In the genomic region with DNA sequence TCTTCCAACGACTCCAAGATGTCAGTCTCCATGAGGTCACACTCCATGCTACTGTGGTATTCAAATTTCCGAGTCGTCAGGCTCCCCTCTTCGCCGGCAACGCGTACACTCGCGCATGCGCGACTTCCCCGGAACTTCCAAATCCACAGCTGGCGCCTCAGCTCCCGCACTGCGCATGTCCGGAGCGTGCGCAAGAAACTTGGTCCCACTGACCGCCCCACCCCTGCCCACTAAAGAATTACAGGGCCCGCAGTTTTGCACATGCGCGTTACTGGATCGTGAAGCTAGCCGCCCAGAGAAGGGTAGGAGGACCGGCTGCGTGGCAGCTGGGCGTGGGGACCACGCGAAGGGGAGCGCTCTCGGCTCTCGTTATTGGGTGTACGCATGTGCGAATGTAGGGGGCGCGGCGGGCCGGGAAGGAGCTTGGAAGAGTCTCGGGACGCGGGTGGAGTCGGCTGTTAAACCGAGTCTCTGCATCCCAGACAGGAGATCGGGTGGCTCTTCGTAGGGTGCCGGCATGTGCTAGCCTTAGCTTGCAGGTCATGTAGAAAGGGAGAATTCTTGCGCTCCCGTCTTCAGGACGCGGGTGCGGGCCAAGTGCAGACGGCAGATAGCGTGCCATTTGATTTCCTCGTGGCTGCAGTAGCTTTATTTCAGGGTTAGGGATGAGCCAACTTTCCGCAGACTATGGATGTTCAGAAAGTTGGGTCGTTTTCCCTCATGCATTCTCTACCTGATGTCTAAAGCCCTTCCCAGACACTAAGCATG, we compare ENCODE assay signal across 8 cellular contexts. TPM values are rescaled to one million over a fixed set of nuclear protein-coding genes. Genes with fewer than 3 reads are reported as not detected.
A peak's percentile ranks its signal among the peaks of the same experiment; 100 is the strongest.
DNase-seq lines count a peak whose midpoint lies in the region; ATAC-seq and TF ChIP-seq lines count a peak whose summit lies in the region.

FAM98A (minus strand) TSS at position 125 of the 768 bp plus-strand sequence; CDS start at position 47, 78 bp downstream.

- peak within 1 kb of the TSS; percentile 97 for H3K4me3 Mint-ChIP-seq in natural killer cell treated with Interleukin-12 subunit alpha and Interleukin-12 subunit beta and Interleukin-15 and Interleukin-18, amount 100 ng/mL, for 72 hours

- peak; percentile 90 for DNase-seq in H7
- peak; percentile 98 for DNase-seq in M059J (ENCODE audit: low read depth)
- DNase-seq in SHP77 (lab: John Stamatoyannopoulos, UW): peak; percentile 98
- peak; percentile 99 for DNase-seq in activated effector memory CD4-positive, alpha-beta T cell treated with Interleukin-2 at 50 U/mL for 16 hours
- DNase-seq in fibroblast of pulmonary artery (ENCODE audit: low read depth): peak; percentile 100
- DNase-seq in natural killer cell treated with Interleukin-12 subunit alpha and Interleukin-12 subunit beta and Interleukin-15 and Interleukin-18, amount 100 ng/mL, for 72 hours (ENCODE audit: low spot score): peak; percentile 98
- DNase-seq in stimulated activated naive CD8-positive, alpha-beta T cell treated with anti-CD3 and anti-CD28 coated beads, Interleukin-15, Interleukin-2, amounts not matched to agents 100 U/mL and 50 U/mL, for 24 hours: peak; percentile 99

- ATAC-seq in natural killer cell treated with Interleukin-12 subunit alpha and Interleukin-12 subunit beta and Interleukin-15 and Interleukin-18, amount 100 ng/mL, for 72 hours: peak; percentile 98 to 99
- ATAC-seq in stimulated activated naive CD8-positive, alpha-beta T cell treated with anti-CD3 and anti-CD28 coated beads, Interleukin-15, Interleukin-2, amounts not matched to agents 100 U/mL and 50 U/mL, for 24 hours: peak; percentile 95

- peaks cover 12% of the 10 kb centered on the region for H3K4me1 ChIP-seq in ES-I3 (ENCODE audit: insufficient read depth, low read length)

- H3K4me3 ChIP-seq in H7 (ENCODE audit: insufficient read depth, low read depth, low read length) (peak within 1 kb of the TSS; percentile 95), fibroblast of pulmonary artery (replicated peaks; ENCODE audit: low read depth, low read length) (peak within 1 kb of the TSS; percentile 96)

- H3K27ac Mint-ChIP-seq in natural killer cell treated with Interleukin-12 subunit alpha and Interleukin-12 subunit beta and Interleukin-15 and Interleukin-18, amount 100 ng/mL, for 72 hours: peak within 1 kb of the TSS; percentile 82 to 91

- H3K9ac ChIP-seq in ES-I3 (ENCODE audit: low read depth, low read length): peak within 1 kb of the TSS; percentile 75

- H3K27me3 ChIP-seq in H7 (ENCODE audit: control insufficient read depth, insufficient read depth, low read length): no peaks in the 10 kb centered on the region

- H3K9me3 Mint-ChIP-seq in natural killer cell treated with Interleukin-12 subunit alpha and Interleukin-12 subunit beta and Interleukin-15 and Interleukin-18, amount 100 ng/mL, for 72 hours: no peaks in the 10 kb centered on the region

- TF ChIP-seq CTCF in fibroblast of pulmonary artery (IDR thresholded peaks at IDR 0.05; ENCODE audit: low read length, missing control alignments): peak; percentile 8

- H3K4me1 Mint-ChIP-seq in natural killer cell treated with Interleukin-12 subunit alpha and Interleukin-12 subunit beta and Interleukin-15 and Interleukin-18, amount 100 ng/mL, for 72 hours (ENCODE audit: low read depth in 2 of 2): peaks cover 15 to 37% of the 10 kb centered on the region in 2 donors

- no peaks in the 10 kb centered on the region for H3K36me3 ChIP-seq in ES-I3 (ENCODE audit: insufficient read depth, low read length)
- peaks cover 2% of the 10 kb centered on the region; the same call in 1 of the 2 replicates for H3K36me3 ChIP-seq in H7 (replicated peaks; ENCODE audit: control insufficient read depth, insufficient read depth, low read length)

- H3K27me3 Mint-ChIP-seq in natural killer cell treated with Interleukin-12 subunit alpha and Interleukin-12 subunit beta and Interleukin-15 and Interleukin-18, amount 100 ng/mL, for 72 hours: peaks cover 3 to 6% of the 10 kb centered on the region in 2 donors

- H3K9me3 ChIP-seq in ES-I3 (ENCODE audit: control insufficient read depth, insufficient read depth, low read length): no peaks in the 10 kb centered on the region

- peaks cover 11% of the 10 kb centered on the region for H3K36me3 Mint-ChIP-seq in natural killer cell treated with Interleukin-12 subunit alpha and Interleukin-12 subunit beta and Interleukin-15 and Interleukin-18, amount 100 ng/mL, for 72 hours

RNA-seq across cellular contexts. Expression of gene FAM98A, which starts in this region (rescaled TPM):
- total RNA-seq in H7 (2014; rRNA removed; shearing (Covaris generic)): 23.2 and 27.7 TPM in 2 replicates
- total RNA-seq in M059J (2014; rRNA removed; shearing (Covaris generic)): 14.9 and 28.3 TPM in 2 replicates
- total RNA-seq in natural killer cell treated with Interleukin-12 subunit alpha and Interleukin-12 subunit beta and Interleukin-15 and Interleukin-18, amount 100 ng/mL, for 72 hours: 10 to 100 TPM; 51.5 to 95.9 TPM

Comparison
In these comparisons a context has a peak if more than half of its experiments do, and no peak if none do; other contexts are left out.
1. Peak in every context shown above with its lines: DNase-seq, ATAC-seq and H3K4me3 ChIP-seq.